8 cellular contexts compared by ENCODE assay signal in the genomic region with DNA sequence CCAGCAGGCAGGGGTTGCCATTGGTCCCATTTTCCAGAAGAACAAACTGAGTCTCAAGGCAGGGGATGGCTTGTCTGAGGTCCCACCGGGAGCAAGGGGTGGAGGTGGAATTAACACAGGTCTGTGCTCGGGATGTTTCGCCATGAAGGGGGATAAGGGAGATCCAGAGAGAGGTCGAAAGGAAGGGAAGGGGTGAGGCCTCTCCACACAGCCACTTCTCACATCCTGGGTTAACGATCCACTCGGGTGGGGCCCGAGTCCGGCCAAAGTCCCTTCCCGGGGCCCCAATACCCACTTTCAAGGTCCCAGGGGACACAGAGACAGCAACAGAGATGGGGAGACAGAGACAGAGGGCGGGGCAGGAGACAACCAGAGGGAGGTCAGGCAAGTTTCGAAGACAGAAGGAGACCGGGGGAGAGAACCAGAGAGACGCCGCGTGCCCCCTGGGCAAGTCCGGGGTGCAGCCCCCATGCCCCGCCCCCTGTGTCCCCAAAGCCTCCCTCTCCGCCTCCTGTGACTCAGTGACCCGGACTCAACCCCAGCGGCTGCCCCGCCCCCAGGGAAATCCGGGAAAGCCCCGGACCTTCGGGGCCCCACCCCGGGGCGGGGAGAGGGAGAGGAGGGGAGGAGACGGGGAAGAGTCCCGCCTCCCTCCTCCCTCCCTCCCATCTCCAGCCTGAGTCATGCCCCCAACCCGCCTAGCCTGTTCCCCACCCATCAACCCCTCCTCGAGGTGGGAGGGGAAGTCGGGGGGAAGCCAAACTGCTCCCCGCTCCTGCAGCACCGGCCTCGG. TPM values are rescaled to one million over a fixed set of nuclear protein-coding genes. Genes with fewer than 3 reads are reported as not detected.
A peak's percentile ranks its signal among the peaks of the same experiment; 100 is the strongest.
DNase-seq lines count a peak whose midpoint lies in the region; ATAC-seq lines count a peak whose summit lies in the region.

No MANE protein-coding gene starts in this region.

- DNase-seq in EL = peak; percentile 97
- DNase-seq in HCEC 1CT = peak; percentile 97
- peak; percentile 91 for DNase-seq in NCI-H460 (ENCODE audit: extremely low read depth, low read depth)
- DNase-seq in activated CD8-positive, alpha-beta memory T cell treated with anti-CD3 and anti-CD28 coated beads for 1 hour (ENCODE audit: extremely low read depth in 1 of 2, low read depth in 1 of 2) = peak; percentile 75 to 90
- DNase-seq in effector CD4-positive, alpha-beta T cell = peak; percentile 88
- peak; percentile 89 for DNase-seq in medulla oblongata (ENCODE audit: extremely low spot score)
- peak; percentile 88 for DNase-seq in stimulated activated CD8-positive, alpha-beta memory T cell treated with anti-CD3 and anti-CD28 coated beads, Interleukin-12 subunit alpha, Interleukin-12 subunit beta, amount 100 ng/mL, for 1 hour (ENCODE audit: low read depth)

- ATAC-seq in HG03378 (IDR thresholded peaks at IDR 0.05; ENCODE audit: unreplicated experiment) = no peak

RNA-seq across cellular contexts. Expression of a gene that starts 1.4 kb away (rescaled TPM):
- 12.6 and 16.5 TPM in 2 replicates for total RNA-seq in NCI-H460 (2014; rRNA removed; shearing (Covaris generic))
- 14.4 and 39.9 TPM in 2 replicates for polyA plus RNA-seq in NCI-H460 (2014; cell fraction: nucleus; rRNA removed)

RNA-seq across cellular contexts. Expression of a gene that starts 30.5 kb away (rescaled TPM):
- not detected in 2 replicates for total RNA-seq in NCI-H460 (2014; rRNA removed; shearing (Covaris generic))
- polyA plus RNA-seq in NCI-H460 (2014; cell fraction: nucleus; rRNA removed) = not detected in 2 replicates

RNA-seq across cellular contexts. Expression of a gene that starts 48.2 kb away (rescaled TPM):
- not detected in 2 replicates for total RNA-seq in NCI-H460 (2014; rRNA removed; shearing (Covaris generic))
- polyA plus RNA-seq in NCI-H460 (2014; cell fraction: nucleus; rRNA removed) = not detected in 2 replicates
